In genomic region chr5:138504799-138505198, GRCh38 we compare ENCODE assay signal across 1 cellular context.
TF ChIP-seq lines count a peak whose summit lies in the region.

No MANE protein-coding gene starts in this region.

TF ChIP-seq in H1, 55 proteins besides CTCF, POLR2A, EP300 and RAD21:
- TF ChIP-seq POLR2AphosphoS5 (IDR thresholded peaks at IDR 0.05; ENCODE audit: low read depth, low read length) (peak; percentile 31; the same call in 1 of the 2 replicates), CTBP2 (IDR thresholded peaks at IDR 0.05; ENCODE audit: borderline replicate concordance, insufficient read depth, insufficient read length, low read length) (no peak)
